Comparison of ENCODE assay signal across 9 cellular contexts in genomic region chr1:23810818-23811420, GRCh38. TPM values are rescaled to one million over a fixed set of nuclear protein-coding genes. Genes with fewer than 3 reads are reported as not detected.
DNase-seq lines count a peak whose midpoint lies in the region; ATAC-seq and TF ChIP-seq lines count a peak whose summit lies in the region.
"Had no signal": no experiment of that assay in that cellular context is flagged by ENCODE, and none has a peak within 500 bp of the region (broad histone marks: within the 10 kb centered on the region; RNA-seq: fewer than 3 reads in every experiment).

No MANE protein-coding gene starts in this region.

- no peak overlapping the region for H3K27ac ChIP-seq in suprapubic skin
- H3K27ac ChIP-seq: SJCRH30 had no signal

- in situ Hi-C loops in G401 (cut with HindIII; ENCODE audit: low sequenced_read_pairs) (no loop called here), SK-MEL-5 (cut with HindIII; ENCODE audit: low pct_unique_long_range_greater_than_20kb, low sequenced_read_pairs) (no loop called here)

- H3K9me3 ChIP-seq in suprapubic skin = no peaks in the 10 kb centered on the region
- H3K9me3 ChIP-seq: SJCRH30 had no signal

- no peak for TF ChIP-seq EP300 in suprapubic skin (IDR thresholded peaks at IDR 0.05)

- peak in 1 of 2 donors; percentile 62 for TF ChIP-seq CTCF in suprapubic skin (IDR thresholded peaks at IDR 0.05)

- DNase-seq in G401 (ENCODE audit: low spot score) (peak; percentile 13), SK-MEL-5 (ENCODE audit: low read depth, low spot score) (peak; percentile 67), astrocyte of the hippocampus (ENCODE audit: low read depth, low spot score) (peak; percentile 51), islet precursor cell (peak; percentile 69), suprapubic skin (ENCODE audit: low spot score in 2 of 2) (no peak), A172 (ENCODE audit: low spot score) (no peak)
- DNase-seq in stimulated activated naive CD8-positive, alpha-beta T cell treated with anti-CD3 and anti-CD28 coated beads, Interleukin-15, Interleukin-2, amounts not matched to agents 100 U/mL and 50 U/mL, for 24 hours = peak; percentile 62

- H3K27me3 ChIP-seq in suprapubic skin = no peaks in the 10 kb centered on the region
- H3K27me3 ChIP-seq: SJCRH30 had no signal

- ATAC-seq in HG02852 (IDR thresholded peaks at IDR 0.05; ENCODE audit: unreplicated experiment) = peak; percentile 64
- peak; percentile 68 for ATAC-seq in stimulated activated naive CD8-positive, alpha-beta T cell treated with anti-CD3 and anti-CD28 coated beads, Interleukin-15, Interleukin-2, amounts not matched to agents 100 U/mL and 50 U/mL, for 24 hours

- WGBS in suprapubic skin = 66% methylated on average over 3 of the region's 3 CpGs

- H3K4me1 ChIP-seq in suprapubic skin = peaks cover 2% of the 10 kb centered on the region
- H3K4me1 ChIP-seq: SJCRH30 had no signal

- TF ChIP-seq POLR2A in suprapubic skin (IDR thresholded peaks at IDR 0.05) = no peak

- no peak overlapping the region for H3K4me3 ChIP-seq in suprapubic skin
- H3K4me3 ChIP-seq: SJCRH30 had no signal

- peaks cover 45% of the 10 kb centered on the region for H3K36me3 ChIP-seq in suprapubic skin
- H3K36me3 ChIP-seq: SJCRH30 had no signal

RNA-seq across cellular contexts. Expression of gene GALE, which starts 10.4 kb away (rescaled TPM):
- 44.8 and 52.7 TPM in 2 replicates for total RNA-seq in G401 (2014; rRNA removed; shearing (Covaris generic))
- total RNA-seq in SK-MEL-5 (2014; rRNA removed; shearing (Covaris generic)) = 82.3 and 82.4 TPM in 2 replicates
- polyA plus RNA-seq in SK-MEL-5 (2015; cell fraction: cytosol; rRNA removed) = 76.4 and 85.8 TPM in 2 replicates
- 144 and 147 TPM in 2 replicates for polyA plus RNA-seq in SK-MEL-5 (2015; cell fraction: nucleus; rRNA removed)
- total RNA-seq in suprapubic skin = 10 to 100 TPM; 15.4 to 26.6 (median 16.9) TPM
- total RNA-seq in A172 (2014; rRNA removed; shearing (Covaris generic)) = 109 and 110 TPM in 2 replicates

RNA-seq across cellular contexts. Expression of gene HMGCL, which starts 14.3 kb away (rescaled TPM):
- 52.9 and 55.8 TPM in 2 replicates for total RNA-seq in G401 (2014; rRNA removed; shearing (Covaris generic))
- total RNA-seq in SK-MEL-5 (2014; rRNA removed; shearing (Covaris generic)) = 54.7 and 59.7 TPM in 2 replicates
- polyA plus RNA-seq in SK-MEL-5 (2015; cell fraction: cytosol; rRNA removed) = 36.5 and 36.9 TPM in 2 replicates
- polyA plus RNA-seq in SK-MEL-5 (2015; cell fraction: nucleus; rRNA removed) = 23.3 and 24.6 TPM in 2 replicates
- total RNA-seq in suprapubic skin = 10 to 100 TPM; 17.7 to 41.9 (median 29.3) TPM
- 15.3 and 21.5 TPM in 2 replicates for total RNA-seq in A172 (2014; rRNA removed; shearing (Covaris generic))

RNA-seq across cellular contexts. Expression of gene LYPLA2, which starts 20.0 kb away (rescaled TPM):
- total RNA-seq in G401 (2014; rRNA removed; shearing (Covaris generic)) = 99.8 and 119 TPM in 2 replicates
- 78.5 and 84.9 TPM in 2 replicates for total RNA-seq in SK-MEL-5 (2014; rRNA removed; shearing (Covaris generic))
- polyA plus RNA-seq in SK-MEL-5 (2015; cell fraction: cytosol; rRNA removed) = 81.1 and 100 TPM in 2 replicates
- polyA plus RNA-seq in SK-MEL-5 (2015; cell fraction: nucleus; rRNA removed) = 104 and 117 TPM in 2 replicates
- 10 to 100 TPM; 52.7 to 76.9 (median 63.6) TPM for total RNA-seq in suprapubic skin
- total RNA-seq in A172 (2014; rRNA removed; shearing (Covaris generic)) = 59.0 and 68.0 TPM in 2 replicates

RNA-seq across cellular contexts. Expression of gene PITHD1, which starts 32.7 kb away (rescaled TPM):
- 83.1 and 104 TPM in 2 replicates for total RNA-seq in G401 (2014; rRNA removed; shearing (Covaris generic))
- total RNA-seq in SK-MEL-5 (2014; rRNA removed; shearing (Covaris generic)) = 36.1 and 36.5 TPM in 2 replicates
- 28.9 and 31.2 TPM in 2 replicates for polyA plus RNA-seq in SK-MEL-5 (2015; cell fraction: cytosol; rRNA removed)
- 23.6 and 33.4 TPM in 2 replicates for polyA plus RNA-seq in SK-MEL-5 (2015; cell fraction: nucleus; rRNA removed)
- 10 to 100 TPM; 49.4 to 93.1 (median 74.3) TPM for total RNA-seq in suprapubic skin
- 47.9 and 73.3 TPM in 2 replicates for total RNA-seq in A172 (2014; rRNA removed; shearing (Covaris generic))

RNA-seq across cellular contexts. Expression of gene FUCA1, which starts 57.2 kb away (rescaled TPM):
- total RNA-seq in G401 (2014; rRNA removed; shearing (Covaris generic)) = 79.4 and 84.1 TPM in 2 replicates
- total RNA-seq in SK-MEL-5 (2014; rRNA removed; shearing (Covaris generic)) = 33.5 and 40.2 TPM in 2 replicates
- 44.9 and 52.8 TPM in 2 replicates for polyA plus RNA-seq in SK-MEL-5 (2015; cell fraction: cytosol; rRNA removed)
- polyA plus RNA-seq in SK-MEL-5 (2015; cell fraction: nucleus; rRNA removed) = 22.9 and 29.4 TPM in 2 replicates
- total RNA-seq in suprapubic skin = 10 to 100 TPM; 11.8 to 17.6 (median 13.8) TPM
- 19.6 and 22.9 TPM in 2 replicates for total RNA-seq in A172 (2014; rRNA removed; shearing (Covaris generic))

Comparison
In these comparisons a context has a peak if more than half of its experiments do, and no peak if none do; other contexts are left out.
1. DNase-seq: peak in G401 (single experiment), SK-MEL-5 (single experiment), astrocyte of the hippocampus (single experiment), islet precursor cell (single experiment) and stimulated activated naive CD8-positive, alpha-beta T cell treated with anti-CD3 and anti-CD28 coated beads, Interleukin-15, Interleukin-2, amounts not matched to agents 100 U/mL and 50 U/mL, for 24 hours (single experiment); none in suprapubic skin (0 of 2) and A172 (single experiment).